ENCODE assay signal across 11 cellular contexts in the genomic region with DNA sequence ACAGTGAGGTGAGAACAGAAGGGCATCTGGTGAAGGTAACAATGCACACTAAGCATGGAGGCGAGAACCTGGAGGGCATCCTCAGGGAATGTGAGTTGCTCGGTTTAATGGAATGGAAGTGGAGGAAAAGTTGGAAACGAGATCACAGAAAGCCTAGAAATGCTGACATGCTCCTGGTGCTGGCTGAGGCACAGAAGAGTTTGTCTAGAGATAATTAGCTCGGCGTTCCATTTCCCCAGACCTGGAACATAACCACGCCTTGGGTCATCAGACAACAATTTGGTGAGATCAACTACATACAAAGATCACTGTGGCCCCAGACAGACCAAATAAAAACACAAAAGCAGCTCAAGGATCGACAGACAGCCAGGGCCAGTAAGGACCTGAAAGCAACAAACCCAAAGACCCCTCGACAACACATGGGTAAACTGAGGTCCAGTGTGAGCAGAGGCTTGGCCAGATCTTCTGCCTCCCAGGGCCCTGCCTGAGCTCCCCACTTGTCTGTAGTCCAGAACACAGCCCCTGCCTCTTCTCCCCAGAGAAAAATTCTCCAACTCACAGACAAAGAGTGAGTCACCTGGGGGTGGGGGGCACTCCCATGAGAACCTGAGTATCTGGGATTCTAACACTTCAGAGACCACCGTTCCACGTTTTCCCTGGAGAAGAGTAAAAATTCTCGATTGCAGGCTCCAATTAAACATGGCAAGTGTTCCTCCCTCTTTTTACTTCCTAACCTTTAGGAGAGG. TPM values are rescaled to one million over a fixed set of nuclear protein-coding genes. Genes with fewer than 3 reads are reported as not detected.
DNase-seq lines count a peak whose midpoint lies in the region; ATAC-seq and TF ChIP-seq lines count a peak whose summit lies in the region.
"Had no signal": no experiment of that assay in that cellular context is flagged by ENCODE, and none has a peak within 500 bp of the region (broad histone marks: within the 10 kb centered on the region; RNA-seq: fewer than 3 reads in every experiment).

No MANE protein-coding gene starts in this region.

- no peaks in the 10 kb centered on the region for H3K27me3 ChIP-seq in Caco-2 (replicated peaks; ENCODE audit: control insufficient read depth, insufficient read depth, low read length)

- H3K4me1 Mint-ChIP-seq in Caco-2 (ENCODE audit: low read depth, unreplicated experiment) (peaks cover 32% of the 10 kb centered on the region), WTC11 (peaks cover 85% of the 10 kb centered on the region), progenitor cell of endocrine pancreas (ENCODE audit: low read depth) (peaks cover 42% of the 10 kb centered on the region)
- H3K4me1 Mint-ChIP-seq: stimulated activated naive CD8-positive, alpha-beta T cell treated with anti-CD3 and anti-CD28 coated beads, Interleukin-15, amount 100 ng/mL, for 72 hours had no signal

- peaks cover 47% of the 10 kb centered on the region for H3K4me1 ChIP-seq in Caco-2

- no peak for DNase-seq in Caco-2
- no peak for DNase-seq in WTC11 (ENCODE audit: low spot score)
- DNase-seq in glomerular visceral epithelial cell (ENCODE audit: extremely low spot score): peak; percentile 84
- DNase-seq in progenitor cell of endocrine pancreas (ENCODE audit: low spot score, unreplicated experiment): no peak
- no peak for DNase-seq in NK-92 (lab: John Stamatoyannopoulos, UW; ENCODE audit: unreplicated experiment)
- DNase-seq: CD8-positive, alpha-beta T cell; cortex of kidney; stimulated activated naive CD8-positive, alpha-beta T cell treated with anti-CD3 and anti-CD28 coated beads, Interleukin-15, amount 100 ng/mL, for 72 hours had no signal

- POLR2A ChIA-PET in Caco-2 (lab: Charles Lee): no interaction called here
- POLR2A ChIA-PET in WTC11 (lab: Charles Lee): interaction anchor here (0.7 to 1.4 kb wide), 7 partner anchors 8 to 56 kb away, joined by 3 to 21 read pairs (median 4); a partner anchor contains a TSS

- H3K4me3 Mint-ChIP-seq in Caco-2 (ENCODE audit: unreplicated experiment): no peak overlapping the region
- peak overlapping the region; percentile 30 for H3K4me3 Mint-ChIP-seq in WTC11
- no peak overlapping the region for H3K4me3 Mint-ChIP-seq in progenitor cell of endocrine pancreas (ENCODE audit: low read depth)
- H3K4me3 Mint-ChIP-seq: CD8-positive, alpha-beta T cell; stimulated activated naive CD8-positive, alpha-beta T cell treated with anti-CD3 and anti-CD28 coated beads, Interleukin-15, amount 100 ng/mL, for 72 hours had no signal

- TF ChIP-seq CTCF in Caco-2 (IDR thresholded peaks at IDR 0.05; ENCODE audit: insufficient read depth in 1 of 2, low read depth in 1 of 2, low read length in 1 of 2, severe bottlenecking in 1 of 2, unreplicated experiment in 1 of 2): no peak
- TF ChIP-seq CTCF in WTC11 (IDR thresholded peaks at IDR 0.05): no peak
- TF ChIP-seq CTCF in progenitor cell of endocrine pancreas (IDR thresholded peaks at IDR 0.05; ENCODE audit: unreplicated experiment): no peak

- CTCF ChIA-PET in Caco-2 (lab: Charles Lee): interaction anchor here (1.5 kb wide), 1 partner anchor 103 kb away, joined by 4 read pairs; no protein-coding TSS in a partner anchor
- CTCF ChIA-PET in WTC11 (lab: Charles Lee): interaction anchor here (0.9 to 4.4 kb wide), 38 partner anchors 8 to 400 kb away, joined by 3 to 61 read pairs (median 6); a partner anchor contains a TSS

- TF ChIP-seq POLR2A in GM18505 (IDR thresholded peaks at IDR 0.05; ENCODE audit: borderline replicate concordance, extremely low read depth, insufficient read depth, insufficient read length): no peak

- H3K4me3 ChIP-seq in Caco-2 (ENCODE audit: low read depth, low read length): no peak overlapping the region

- BruUV-seq in Caco-2 (replicated peaks; lab: Mats Ljungman, UMichigan): no TSS peak

- H3K27me3 Mint-ChIP-seq in Caco-2 (ENCODE audit: insufficient read depth, unreplicated experiment) (no peaks in the 10 kb centered on the region), WTC11 (ENCODE audit: low read depth) (no peaks in the 10 kb centered on the region; the same call in 1 of the 2 replicates), progenitor cell of endocrine pancreas (no peaks in the 10 kb centered on the region)
- H3K27me3 Mint-ChIP-seq: stimulated activated naive CD8-positive, alpha-beta T cell treated with anti-CD3 and anti-CD28 coated beads, Interleukin-15, amount 100 ng/mL, for 72 hours had no signal

- no peaks in the 10 kb centered on the region for H3K9me3 ChIP-seq in Caco-2

- H3K9me3 Mint-ChIP-seq in Caco-2 (ENCODE audit: unreplicated experiment): no peaks in the 10 kb centered on the region
- no peaks in the 10 kb centered on the region for H3K9me3 Mint-ChIP-seq in WTC11
- no peaks in the 10 kb centered on the region for H3K9me3 Mint-ChIP-seq in progenitor cell of endocrine pancreas (ENCODE audit: low read depth)
- H3K9me3 Mint-ChIP-seq: CD8-positive, alpha-beta T cell; stimulated activated naive CD8-positive, alpha-beta T cell treated with anti-CD3 and anti-CD28 coated beads, Interleukin-15, amount 100 ng/mL, for 72 hours had no signal

- H3K27ac Mint-ChIP-seq in Caco-2 (ENCODE audit: unreplicated experiment): peak overlapping the region; percentile 68
- peak overlapping the region; percentile 97 for H3K27ac Mint-ChIP-seq in WTC11
- H3K27ac Mint-ChIP-seq in progenitor cell of endocrine pancreas: peak overlapping the region; percentile 84
- H3K27ac Mint-ChIP-seq: CD8-positive, alpha-beta T cell; stimulated activated naive CD8-positive, alpha-beta T cell treated with anti-CD3 and anti-CD28 coated beads, Interleukin-15, amount 100 ng/mL, for 72 hours had no signal

- no peaks in the 10 kb centered on the region; the same call in 1 of the 2 replicates for H3K36me3 ChIP-seq in Caco-2 (ENCODE audit: control insufficient read depth, insufficient read depth, low read length)

- ATAC-seq in WTC11 (no peak), GM18505 (IDR thresholded peaks at IDR 0.05; ENCODE audit: unreplicated experiment) (no peak), esophagus mucosa (no peak), GM18861 (IDR thresholded peaks at IDR 0.05; ENCODE audit: unreplicated experiment) (no peak)
- ATAC-seq: CD8-positive, alpha-beta T cell; stimulated activated naive CD8-positive, alpha-beta T cell treated with anti-CD3 and anti-CD28 coated beads, Interleukin-15, amount 100 ng/mL, for 72 hours had no signal

- H3K36me3 Mint-ChIP-seq in Caco-2 (ENCODE audit: insufficient read depth, unreplicated experiment) (peaks cover 17% of the 10 kb centered on the region), WTC11 (peaks cover 6% of the 10 kb centered on the region; the same call in 1 of the 2 replicates), progenitor cell of endocrine pancreas (ENCODE audit: insufficient read depth) (peaks cover 1% of the 10 kb centered on the region)
- H3K36me3 Mint-ChIP-seq: CD8-positive, alpha-beta T cell had no signal

- intact Hi-C loops in Caco-2 (cut with micrococcal nuclease; ENCODE audit: unreplicated experiment): no loop called here

TF ChIP-seq in WTC11, 78 proteins besides CTCF, POLR2A, EP300 and RAD21:
- TF ChIP-seq TEAD1 (CRISPR knock-in tag; IDR thresholded peaks at IDR 0.05) (no peak), SMAD4 (CRISPR knock-in tag; IDR thresholded peaks at IDR 0.05) (no peak)
- TF ChIP-seq, protein P1, sequence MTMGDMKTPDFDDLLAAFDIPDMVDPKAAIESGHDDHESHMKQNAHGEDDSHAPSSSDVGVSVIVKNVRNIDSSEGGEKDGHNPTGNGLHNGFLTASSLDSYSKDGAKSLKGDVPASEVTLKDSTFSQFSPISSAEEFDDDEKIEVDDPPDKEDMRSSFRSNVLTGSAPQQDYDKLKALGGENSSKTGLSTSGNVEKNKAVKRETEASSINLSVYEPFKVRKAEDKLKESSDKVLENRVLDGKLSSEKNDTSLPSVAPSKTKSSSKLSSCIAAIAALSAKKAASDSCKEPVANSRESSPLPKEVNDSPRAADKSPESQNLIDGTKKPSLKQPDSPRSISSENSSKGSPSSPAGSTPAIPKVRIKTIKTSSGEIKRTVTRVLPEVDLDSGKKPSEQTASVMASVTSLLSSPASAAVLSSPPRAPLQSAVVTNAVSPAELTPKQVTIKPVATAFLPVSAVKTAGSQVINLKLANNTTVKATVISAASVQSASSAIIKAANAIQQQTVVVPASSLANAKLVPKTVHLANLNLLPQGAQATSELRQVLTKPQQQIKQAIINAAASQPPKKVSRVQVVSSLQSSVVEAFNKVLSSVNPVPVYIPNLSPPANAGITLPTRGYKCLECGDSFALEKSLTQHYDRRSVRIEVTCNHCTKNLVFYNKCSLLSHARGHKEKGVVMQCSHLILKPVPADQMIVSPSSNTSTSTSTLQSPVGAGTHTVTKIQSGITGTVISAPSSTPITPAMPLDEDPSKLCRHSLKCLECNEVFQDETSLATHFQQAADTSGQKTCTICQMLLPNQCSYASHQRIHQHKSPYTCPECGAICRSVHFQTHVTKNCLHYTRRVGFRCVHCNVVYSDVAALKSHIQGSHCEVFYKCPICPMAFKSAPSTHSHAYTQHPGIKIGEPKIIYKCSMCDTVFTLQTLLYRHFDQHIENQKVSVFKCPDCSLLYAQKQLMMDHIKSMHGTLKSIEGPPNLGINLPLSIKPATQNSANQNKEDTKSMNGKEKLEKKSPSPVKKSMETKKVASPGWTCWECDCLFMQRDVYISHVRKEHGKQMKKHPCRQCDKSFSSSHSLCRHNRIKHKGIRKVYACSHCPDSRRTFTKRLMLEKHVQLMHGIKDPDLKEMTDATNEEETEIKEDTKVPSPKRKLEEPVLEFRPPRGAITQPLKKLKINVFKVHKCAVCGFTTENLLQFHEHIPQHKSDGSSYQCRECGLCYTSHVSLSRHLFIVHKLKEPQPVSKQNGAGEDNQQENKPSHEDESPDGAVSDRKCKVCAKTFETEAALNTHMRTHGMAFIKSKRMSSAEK (CRISPR knock-in tag; IDR thresholded peaks at IDR 0.05; ENCODE audit: borderline replicate concordance): peak; percentile 59; the same call in 1 of the 2 replicates

RNA-seq across cellular contexts. Expression of a gene that starts 52.5 kb away (rescaled TPM):
- total RNA-seq in Caco-2 (2022) (18.3 and 18.4 TPM in 2 replicates), WTC11 (2021) (9.5 to 12.2 TPM (median 10.6 TPM) in 3 replicates), progenitor cell of endocrine pancreas (22.5 and 23.9 TPM in 2 replicates), esophagus mucosa (34.0 TPM)
